ENCODE assay signal across 1 cellular context in genomic region chr19:13998426-13998825, GRCh38.
TF ChIP-seq lines count a peak whose summit lies in the region.

No MANE protein-coding gene starts in this region.

TF ChIP-seq in K562, 482 proteins besides CTCF, POLR2A, EP300 and RAD21:
- TF ChIP-seq ZNF146 (CRISPR knock-in tag; IDR thresholded peaks at IDR 0.05; ENCODE audit: unreplicated experiment), result no peak
- no peak for TF ChIP-seq HNRNPH1 (optimal IDR thresholded peaks at IDR 0.05; ENCODE audit: low read depth, low read length)
- peak; percentile 3 for TF ChIP-seq TBP (optimal IDR thresholded peaks at IDR 0.05; ENCODE audit: low read depth, low read length)
